1 cellular context compared by ENCODE assay signal in the genomic region with DNA sequence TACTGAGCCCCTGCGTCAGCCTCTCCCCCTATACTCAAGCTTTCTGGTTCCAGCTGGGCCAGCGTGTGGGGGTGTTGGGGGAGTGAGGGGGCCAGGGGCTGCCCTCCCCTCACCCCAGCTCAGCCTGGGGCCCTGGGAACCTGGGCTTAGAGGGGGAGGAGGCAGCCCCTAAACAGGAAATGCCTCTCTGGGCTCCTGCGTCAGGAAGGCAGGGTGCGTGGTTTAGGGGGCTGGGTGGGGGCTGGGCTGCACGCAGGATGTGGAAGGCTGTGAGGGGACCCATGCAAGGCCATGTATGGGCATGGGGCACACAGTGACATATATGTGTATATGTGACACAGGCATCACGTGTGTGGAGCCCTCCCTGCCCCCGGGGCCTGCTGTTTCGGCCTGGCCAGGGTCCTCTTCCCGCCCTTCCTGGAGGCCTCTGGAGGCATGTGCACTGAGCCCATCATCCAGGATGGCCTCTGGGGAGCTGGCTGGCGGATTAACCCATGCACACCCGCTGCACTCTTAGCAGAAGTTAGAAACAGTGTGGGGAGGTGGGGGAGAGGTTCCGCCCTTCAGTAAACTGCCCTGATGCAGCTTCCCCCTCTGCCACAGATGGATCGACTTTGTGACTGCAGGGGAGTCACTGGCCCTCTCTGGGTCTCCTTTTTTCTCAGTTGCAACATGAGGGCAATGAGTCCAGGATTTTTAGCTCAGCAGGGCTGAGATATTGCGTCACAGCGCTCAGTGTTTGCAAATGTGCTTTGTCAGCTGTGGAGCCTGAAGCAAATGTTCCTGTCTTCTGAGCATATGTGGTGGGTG.
TF ChIP-seq lines count a peak whose summit lies in the region.

No MANE protein-coding gene starts in this region.

TF ChIP-seq in HepG2, 621 proteins besides CTCF, POLR2A, EP300 and RAD21 (continued from another document and continues in another):
- TF ChIP-seq, protein P1, sequence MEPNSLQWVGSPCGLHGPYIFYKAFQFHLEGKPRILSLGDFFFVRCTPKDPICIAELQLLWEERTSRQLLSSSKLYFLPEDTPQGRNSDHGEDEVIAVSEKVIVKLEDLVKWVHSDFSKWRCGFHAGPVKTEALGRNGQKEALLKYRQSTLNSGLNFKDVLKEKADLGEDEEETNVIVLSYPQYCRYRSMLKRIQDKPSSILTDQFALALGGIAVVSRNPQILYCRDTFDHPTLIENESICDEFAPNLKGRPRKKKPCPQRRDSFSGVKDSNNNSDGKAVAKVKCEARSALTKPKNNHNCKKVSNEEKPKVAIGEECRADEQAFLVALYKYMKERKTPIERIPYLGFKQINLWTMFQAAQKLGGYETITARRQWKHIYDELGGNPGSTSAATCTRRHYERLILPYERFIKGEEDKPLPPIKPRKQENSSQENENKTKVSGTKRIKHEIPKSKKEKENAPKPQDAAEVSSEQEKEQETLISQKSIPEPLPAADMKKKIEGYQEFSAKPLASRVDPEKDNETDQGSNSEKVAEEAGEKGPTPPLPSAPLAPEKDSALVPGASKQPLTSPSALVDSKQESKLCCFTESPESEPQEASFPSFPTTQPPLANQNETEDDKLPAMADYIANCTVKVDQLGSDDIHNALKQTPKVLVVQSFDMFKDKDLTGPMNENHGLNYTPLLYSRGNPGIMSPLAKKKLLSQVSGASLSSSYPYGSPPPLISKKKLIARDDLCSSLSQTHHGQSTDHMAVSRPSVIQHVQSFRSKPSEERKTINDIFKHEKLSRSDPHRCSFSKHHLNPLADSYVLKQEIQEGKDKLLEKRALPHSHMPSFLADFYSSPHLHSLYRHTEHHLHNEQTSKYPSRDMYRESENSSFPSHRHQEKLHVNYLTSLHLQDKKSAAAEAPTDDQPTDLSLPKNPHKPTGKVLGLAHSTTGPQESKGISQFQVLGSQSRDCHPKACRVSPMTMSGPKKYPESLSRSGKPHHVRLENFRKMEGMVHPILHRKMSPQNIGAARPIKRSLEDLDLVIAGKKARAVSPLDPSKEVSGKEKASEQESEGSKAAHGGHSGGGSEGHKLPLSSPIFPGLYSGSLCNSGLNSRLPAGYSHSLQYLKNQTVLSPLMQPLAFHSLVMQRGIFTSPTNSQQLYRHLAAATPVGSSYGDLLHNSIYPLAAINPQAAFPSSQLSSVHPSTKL (CRISPR knock-in tag; IDR thresholded peaks at IDR 0.05): no peak
- TF ChIP-seq ZNF441 (CRISPR knock-in tag; IDR thresholded peaks at IDR 0.05; ENCODE audit: borderline replicate concordance) (no peak), SP1 (IDR thresholded peaks at IDR 0.05) (no peak), SP1 (CRISPR knock-in tag; IDR thresholded peaks at IDR 0.05) (no peak), ZFP36 (IDR thresholded peaks at IDR 0.05; ENCODE audit: borderline replicate concordance, low read depth, low read length, partially characterized antibody) (no peak), KAT7 (CRISPR knock-in tag; IDR thresholded peaks at IDR 0.05; ENCODE audit: borderline replicate concordance) (no peak), CHCHD3 (CRISPR knock-in tag; IDR thresholded peaks at IDR 0.05) (no peak), ZNF766 (CRISPR knock-in tag; IDR thresholded peaks at IDR 0.05; ENCODE audit: borderline replicate concordance) (no peak), ZSCAN31 (CRISPR knock-in tag; IDR thresholded peaks at IDR 0.05; ENCODE audit: low read depth) (no peak), ZNF652 (CRISPR knock-in tag; IDR thresholded peaks at IDR 0.05; ENCODE audit: borderline replicate concordance, low read depth) (peak; percentile 91), NFE2L2 (IDR thresholded peaks at IDR 0.05; ENCODE audit: low read length) (no peak), ZNF317 (CRISPR knock-in tag; IDR thresholded peaks at IDR 0.05) (no peak), ZBTB7A (CRISPR knock-in tag; IDR thresholded peaks at IDR 0.05) (no peak), MEIS2 (CRISPR knock-in tag; IDR thresholded peaks at IDR 0.05) (no peak), NCOR1 (IDR thresholded peaks at IDR 0.05; ENCODE audit: borderline replicate concordance, low read length) (no peak), MTA1 (CRISPR knock-in tag; IDR thresholded peaks at IDR 0.05; ENCODE audit: borderline replicate concordance) (peak; percentile 17; the same call in 1 of the 2 replicates)
- TF ChIP-seq, protein P2, sequence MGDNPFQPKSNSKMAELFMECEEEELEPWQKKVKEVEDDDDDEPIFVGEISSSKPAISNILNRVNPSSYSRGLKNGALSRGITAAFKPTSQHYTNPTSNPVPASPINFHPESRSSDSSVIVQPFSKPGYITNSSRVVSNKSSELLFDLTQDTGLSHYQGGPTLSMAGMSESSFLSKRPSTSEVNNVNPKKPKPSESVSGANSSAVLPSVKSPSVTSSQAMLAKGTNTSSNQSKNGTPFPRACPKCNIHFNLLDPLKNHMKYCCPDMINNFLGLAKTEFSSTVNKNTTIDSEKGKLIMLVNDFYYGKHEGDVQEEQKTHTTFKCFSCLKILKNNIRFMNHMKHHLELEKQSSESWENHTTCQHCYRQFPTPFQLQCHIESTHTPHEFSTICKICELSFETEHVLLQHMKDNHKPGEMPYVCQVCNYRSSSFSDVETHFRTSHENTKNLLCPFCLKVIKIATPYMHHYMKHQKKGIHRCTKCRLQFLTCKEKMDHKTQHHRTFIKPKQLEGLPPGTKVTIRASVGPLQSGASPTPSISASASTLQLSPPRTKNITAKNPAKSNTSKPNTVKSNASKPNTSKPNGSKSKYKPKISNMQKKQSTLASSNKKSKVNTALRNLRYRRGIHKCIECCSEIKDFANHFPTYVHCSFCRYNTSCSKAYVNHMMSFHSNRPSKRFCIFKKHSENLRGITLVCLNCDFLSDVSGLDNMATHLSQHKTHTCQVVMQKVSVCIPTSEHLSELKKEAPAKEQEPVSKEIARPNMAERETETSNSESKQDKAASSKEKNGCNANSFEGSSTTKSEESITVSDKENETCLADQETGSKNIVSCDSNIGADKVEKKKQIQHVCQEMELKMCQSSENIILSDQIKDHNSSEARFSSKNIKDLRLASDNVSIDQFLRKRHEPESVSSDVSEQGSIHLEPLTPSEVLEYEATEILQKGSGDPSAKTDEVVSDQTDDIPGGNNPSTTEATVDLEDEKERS (CRISPR knock-in tag; IDR thresholded peaks at IDR 0.05): no peak
- TF ChIP-seq, protein P3, sequence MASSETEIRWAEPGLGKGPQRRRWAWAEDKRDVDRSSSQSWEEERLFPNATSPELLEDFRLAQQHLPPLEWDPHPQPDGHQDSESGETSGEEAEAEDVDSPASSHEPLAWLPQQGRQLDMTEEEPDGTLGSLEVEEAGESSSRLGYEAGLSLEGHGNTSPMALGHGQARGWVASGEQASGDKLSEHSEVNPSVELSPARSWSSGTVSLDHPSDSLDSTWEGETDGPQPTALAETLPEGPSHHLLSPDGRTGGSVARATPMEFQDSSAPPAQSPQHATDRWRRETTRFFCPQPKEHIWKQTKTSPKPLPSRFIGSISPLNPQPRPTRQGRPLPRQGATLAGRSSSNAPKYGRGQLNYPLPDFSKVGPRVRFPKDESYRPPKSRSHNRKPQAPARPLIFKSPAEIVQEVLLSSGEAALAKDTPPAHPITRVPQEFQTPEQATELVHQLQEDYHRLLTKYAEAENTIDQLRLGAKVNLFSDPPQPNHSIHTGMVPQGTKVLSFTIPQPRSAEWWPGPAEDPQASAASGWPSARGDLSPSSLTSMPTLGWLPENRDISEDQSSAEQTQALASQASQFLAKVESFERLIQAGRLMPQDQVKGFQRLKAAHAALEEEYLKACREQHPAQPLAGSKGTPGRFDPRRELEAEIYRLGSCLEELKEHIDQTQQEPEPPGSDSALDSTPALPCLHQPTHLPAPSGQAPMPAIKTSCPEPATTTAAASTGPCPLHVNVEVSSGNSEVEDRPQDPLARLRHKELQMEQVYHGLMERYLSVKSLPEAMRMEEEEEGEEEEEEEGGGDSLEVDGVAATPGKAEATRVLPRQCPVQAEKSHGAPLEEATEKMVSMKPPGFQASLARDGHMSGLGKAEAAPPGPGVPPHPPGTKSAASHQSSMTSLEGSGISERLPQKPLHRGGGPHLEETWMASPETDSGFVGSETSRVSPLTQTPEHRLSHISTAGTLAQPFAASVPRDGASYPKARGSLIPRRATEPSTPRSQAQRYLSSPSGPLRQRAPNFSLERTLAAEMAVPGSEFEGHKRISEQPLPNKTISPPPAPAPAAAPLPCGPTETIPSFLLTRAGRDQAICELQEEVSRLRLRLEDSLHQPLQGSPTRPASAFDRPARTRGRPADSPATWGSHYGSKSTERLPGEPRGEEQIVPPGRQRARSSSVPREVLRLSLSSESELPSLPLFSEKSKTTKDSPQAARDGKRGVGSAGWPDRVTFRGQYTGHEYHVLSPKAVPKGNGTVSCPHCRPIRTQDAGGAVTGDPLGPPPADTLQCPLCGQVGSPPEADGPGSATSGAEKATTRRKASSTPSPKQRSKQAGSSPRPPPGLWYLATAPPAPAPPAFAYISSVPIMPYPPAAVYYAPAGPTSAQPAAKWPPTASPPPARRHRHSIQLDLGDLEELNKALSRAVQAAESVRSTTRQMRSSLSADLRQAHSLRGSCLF (CRISPR knock-in tag; IDR thresholded peaks at IDR 0.05; ENCODE audit: borderline replicate concordance): no peak
- TF ChIP-seq, protein P4, sequence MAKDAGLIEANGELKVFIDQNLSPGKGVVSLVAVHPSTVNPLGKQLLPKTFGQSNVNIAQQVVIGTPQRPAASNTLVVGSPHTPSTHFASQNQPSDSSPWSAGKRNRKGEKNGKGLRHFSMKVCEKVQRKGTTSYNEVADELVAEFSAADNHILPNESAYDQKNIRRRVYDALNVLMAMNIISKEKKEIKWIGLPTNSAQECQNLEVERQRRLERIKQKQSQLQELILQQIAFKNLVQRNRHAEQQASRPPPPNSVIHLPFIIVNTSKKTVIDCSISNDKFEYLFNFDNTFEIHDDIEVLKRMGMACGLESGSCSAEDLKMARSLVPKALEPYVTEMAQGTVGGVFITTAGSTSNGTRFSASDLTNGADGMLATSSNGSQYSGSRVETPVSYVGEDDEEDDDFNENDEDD (CRISPR knock-in tag; IDR thresholded peaks at IDR 0.05; ENCODE audit: borderline replicate concordance): peak; percentile 75; the same call in 1 of the 2 replicates
- TF ChIP-seq, protein P5, sequence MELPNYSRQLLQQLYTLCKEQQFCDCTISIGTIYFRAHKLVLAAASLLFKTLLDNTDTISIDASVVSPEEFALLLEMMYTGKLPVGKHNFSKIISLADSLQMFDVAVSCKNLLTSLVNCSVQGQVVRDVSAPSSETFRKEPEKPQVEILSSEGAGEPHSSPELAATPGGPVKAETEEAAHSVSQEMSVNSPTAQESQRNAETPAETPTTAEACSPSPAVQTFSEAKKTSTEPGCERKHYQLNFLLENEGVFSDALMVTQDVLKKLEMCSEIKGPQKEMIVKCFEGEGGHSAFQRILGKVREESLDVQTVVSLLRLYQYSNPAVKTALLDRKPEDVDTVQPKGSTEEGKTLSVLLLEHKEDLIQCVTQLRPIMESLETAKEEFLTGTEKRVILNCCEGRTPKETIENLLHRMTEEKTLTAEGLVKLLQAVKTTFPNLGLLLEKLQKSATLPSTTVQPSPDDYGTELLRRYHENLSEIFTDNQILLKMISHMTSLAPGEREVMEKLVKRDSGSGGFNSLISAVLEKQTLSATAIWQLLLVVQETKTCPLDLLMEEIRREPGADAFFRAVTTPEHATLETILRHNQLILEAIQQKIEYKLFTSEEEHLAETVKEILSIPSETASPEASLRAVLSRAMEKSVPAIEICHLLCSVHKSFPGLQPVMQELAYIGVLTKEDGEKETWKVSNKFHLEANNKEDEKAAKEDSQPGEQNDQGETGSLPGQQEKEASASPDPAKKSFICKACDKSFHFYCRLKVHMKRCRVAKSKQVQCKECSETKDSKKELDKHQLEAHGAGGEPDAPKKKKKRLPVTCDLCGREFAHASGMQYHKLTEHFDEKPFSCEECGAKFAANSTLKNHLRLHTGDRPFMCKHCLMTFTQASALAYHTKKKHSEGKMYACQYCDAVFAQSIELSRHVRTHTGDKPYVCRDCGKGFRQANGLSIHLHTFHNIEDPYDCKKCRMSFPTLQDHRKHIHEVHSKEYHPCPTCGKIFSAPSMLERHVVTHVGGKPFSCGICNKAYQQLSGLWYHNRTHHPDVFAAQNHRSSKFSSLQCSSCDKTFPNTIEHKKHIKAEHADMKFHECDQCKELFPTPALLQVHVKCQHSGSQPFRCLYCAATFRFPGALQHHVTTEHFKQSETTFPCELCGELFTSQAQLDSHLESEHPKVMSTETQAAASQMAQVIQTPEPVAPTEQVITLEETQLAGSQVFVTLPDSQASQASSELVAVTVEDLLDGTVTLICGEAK (IDR thresholded peaks at IDR 0.05): no peak
- TF ChIP-seq, protein P5 (CRISPR knock-in tag; IDR thresholded peaks at IDR 0.05): no peak
- TF ChIP-seq, protein P6, sequence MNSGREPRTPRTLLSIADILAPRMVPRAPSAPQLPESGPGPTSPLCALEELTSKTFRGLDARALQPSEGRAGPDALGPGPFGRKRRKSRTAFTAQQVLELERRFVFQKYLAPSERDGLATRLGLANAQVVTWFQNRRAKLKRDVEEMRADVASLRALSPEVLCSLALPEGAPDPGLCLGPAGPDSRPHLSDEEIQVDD (CRISPR knock-in tag; IDR thresholded peaks at IDR 0.05; ENCODE audit: borderline replicate concordance): no peak
- TF ChIP-seq, protein P7, sequence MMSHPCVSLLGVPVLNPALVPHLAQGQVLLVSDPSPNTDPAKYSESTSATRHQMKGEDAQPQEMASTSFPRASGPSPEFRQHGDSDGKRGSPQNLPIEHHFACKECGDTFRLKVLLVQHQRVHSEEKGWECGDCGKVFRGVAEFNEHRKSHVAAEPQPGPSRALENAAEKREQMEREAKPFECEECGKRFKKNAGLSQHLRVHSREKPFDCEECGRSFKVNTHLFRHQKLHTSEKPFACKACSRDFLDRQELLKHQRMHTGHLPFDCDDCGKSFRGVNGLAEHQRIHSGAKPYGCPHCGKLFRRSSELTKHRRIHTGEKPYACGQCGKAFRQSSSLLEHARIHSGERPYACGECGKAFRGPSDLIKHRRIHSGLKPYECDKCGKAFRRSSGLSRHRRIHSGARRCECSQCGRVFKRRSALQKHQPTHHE (CRISPR knock-in tag; IDR thresholded peaks at IDR 0.05; ENCODE audit: borderline replicate concordance): 0 out of 2 replicates have a peak, but pooled peaks have one; percentile 48
